Comparison of ENCODE assay signal across 12 cellular contexts in genomic region chr4:120857312-120857711, GRCh38.
"Had no signal": no experiment of that assay in that cellular context is flagged by ENCODE, and none has a peak within 500 bp of the region (broad histone marks: within the 10 kb centered on the region; RNA-seq: fewer than 3 reads in every experiment).

No MANE protein-coding gene starts in this region.

- H3K9me3 ChIP-seq: breast epithelium, neutrophil, right atrium auricular region, thyroid gland, uterus had no signal

- H3K9me3 Mint-ChIP-seq: activated naive CD4-positive, alpha-beta T cell treated with anti-CD3 and anti-CD28 coated beads, Interleukin-2, amount 50 U/mL, for 24 hours; naive thymus-derived CD4-positive, alpha-beta T cell; stimulated activated effector memory CD8-positive, alpha-beta T cell treated with anti-CD3 and anti-CD28 coated beads, Interleukin-12 subunit alpha, Interleukin-12 subunit beta, amount 100 ng/mL, for 72 hours had no signal

- H3K27ac Mint-ChIP-seq: activated naive CD4-positive, alpha-beta T cell treated with anti-CD3 and anti-CD28 coated beads, Interleukin-2, amount 50 U/mL, for 24 hours; immature natural killer cell; naive thymus-derived CD4-positive, alpha-beta T cell; stimulated activated effector memory CD8-positive, alpha-beta T cell treated with anti-CD3 and anti-CD28 coated beads, Interleukin-12 subunit alpha, Interleukin-12 subunit beta, amount 100 ng/mL, for 72 hours had no signal

- H3K4me3 ChIP-seq: breast epithelium, right atrium auricular region, thyroid gland, uterus had no signal

- H3K27me3 ChIP-seq: breast epithelium, neutrophil, right atrium auricular region, thyroid gland, uterus had no signal

- H3K27ac ChIP-seq: breast epithelium, neutrophil, right atrium auricular region, thyroid gland, uterus had no signal

- H3K4me3 Mint-ChIP-seq: activated naive CD4-positive, alpha-beta T cell treated with anti-CD3 and anti-CD28 coated beads, Interleukin-2, amount 50 U/mL, for 24 hours; immature natural killer cell; naive thymus-derived CD4-positive, alpha-beta T cell; stimulated activated effector memory CD8-positive, alpha-beta T cell treated with anti-CD3 and anti-CD28 coated beads, Interleukin-12 subunit alpha, Interleukin-12 subunit beta, amount 100 ng/mL, for 72 hours had no signal

- ATAC-seq: left cardiac atrium; naive thymus-derived CD4-positive, alpha-beta T cell; stimulated activated effector memory CD8-positive, alpha-beta T cell treated with anti-CD3 and anti-CD28 coated beads, Interleukin-12 subunit alpha, Interleukin-12 subunit beta, amount 100 ng/mL, for 72 hours had no signal

- DNase-seq: amygdala; immature natural killer cell; left cardiac atrium; naive thymus-derived CD4-positive, alpha-beta T cell; T-helper 2 cell; thyroid gland; uterus had no signal

- H3K36me3 Mint-ChIP-seq: activated naive CD4-positive, alpha-beta T cell treated with anti-CD3 and anti-CD28 coated beads, Interleukin-2, amount 50 U/mL, for 24 hours; immature natural killer cell; naive thymus-derived CD4-positive, alpha-beta T cell; stimulated activated effector memory CD8-positive, alpha-beta T cell treated with anti-CD3 and anti-CD28 coated beads, Interleukin-12 subunit alpha, Interleukin-12 subunit beta, amount 100 ng/mL, for 72 hours had no signal

- H3K27me3 Mint-ChIP-seq: activated naive CD4-positive, alpha-beta T cell treated with anti-CD3 and anti-CD28 coated beads, Interleukin-2, amount 50 U/mL, for 24 hours had no signal

- H3K36me3 ChIP-seq: breast epithelium, neutrophil, right atrium auricular region, thyroid gland, uterus had no signal

- H3K4me1 ChIP-seq: breast epithelium, right atrium auricular region, thyroid gland, uterus had no signal

- H3K4me1 Mint-ChIP-seq: immature natural killer cell had no signal
